ENCODE assay signal across 8 cellular contexts in genomic region chr11:133928628-133929059, GRCh38. TPM values are rescaled to one million over a fixed set of nuclear protein-coding genes. Genes with fewer than 3 reads are reported as not detected.
DNase-seq lines count a peak whose midpoint lies in the region; ATAC-seq and TF ChIP-seq lines count a peak whose summit lies in the region.

No MANE protein-coding gene starts in this region.

- no peaks in the 10 kb centered on the region for H3K4me1 Mint-ChIP-seq in Caco-2 (ENCODE audit: low read depth, unreplicated experiment)
- peaks cover 7% of the 10 kb centered on the region for H3K4me1 Mint-ChIP-seq in WTC11

- 52% methylated on average over 4 of the region's 5 CpGs for WGBS in esophagus muscularis mucosa
- 14 to 28% methylated on average over 2 to 4 of the region's 5 CpGs for WGBS in esophagus squamous epithelium, 2 donors

- DNase-seq in Caco-2: no peak
- DNase-seq in HUDEP-2 (lab: John Stamatoyannopoulos, UW; ENCODE audit: unreplicated experiment in 76 of 76): peak in 53 of 76 experiments; percentile 4 to 65 (median 35)
- peak; percentile 24 for DNase-seq in WTC11 (ENCODE audit: low spot score)
- no peak for DNase-seq in esophagus muscularis mucosa (ENCODE audit: extremely low spot score)
- DNase-seq in esophagus squamous epithelium (lab: John Stamatoyannopoulos, UW): no peak
- no peak for DNase-seq in G401 (ENCODE audit: low spot score)

- H3K27me3 ChIP-seq in Caco-2 (replicated peaks; ENCODE audit: control insufficient read depth, insufficient read depth, low read length) (no peaks in the 10 kb centered on the region), esophagus muscularis mucosa (peaks cover 0 to 4% (median 0%) of the 10 kb centered on the region in 4 donors), esophagus squamous epithelium (no peaks in the 10 kb centered on the region)

- TF ChIP-seq EP300 in esophagus muscularis mucosa (IDR thresholded peaks at IDR 0.05): no peak

- no peaks in the 10 kb centered on the region for H3K9me3 ChIP-seq in Caco-2
- no peaks in the 10 kb centered on the region for H3K9me3 ChIP-seq in esophagus muscularis mucosa
- no peaks in the 10 kb centered on the region for H3K9me3 ChIP-seq in esophagus squamous epithelium

- H3K27ac ChIP-seq in esophagus muscularis mucosa (replicated peaks in 1 of 4) (peak overlapping the region; percentile 66 to 77 (median 70)), esophagus squamous epithelium (no peak overlapping the region)

- BruUV-seq in Caco-2 (replicated peaks; lab: Mats Ljungman, UMichigan): no TSS peak

- intact Hi-C loops in Caco-2 (cut with micrococcal nuclease; ENCODE audit: unreplicated experiment) (no loop called here), esophagus muscularis mucosa (cut with DNase I) (loop anchor here (2.0 to 5.0 kb wide), 2 partner anchors 116 to 204 kb away; no protein-coding TSS in a partner anchor), esophagus squamous epithelium (cut with DNase I) (loop anchor here (5.0 kb wide), 1 partner anchor 119 kb away; no protein-coding TSS in a partner anchor)

- H3K4me3 Mint-ChIP-seq in Caco-2 (ENCODE audit: unreplicated experiment) (peak overlapping the region; percentile 70), WTC11 (no peak overlapping the region)

- TF ChIP-seq POLR2A in esophagus muscularis mucosa (IDR thresholded peaks at IDR 0.05; ENCODE audit: low read depth) (no peak), esophagus squamous epithelium (IDR thresholded peaks at IDR 0.05) (no peak)

- H3K4me1 ChIP-seq in Caco-2 (no peaks in the 10 kb centered on the region), esophagus muscularis mucosa (peaks cover 14 to 54% (median 47%) of the 10 kb centered on the region in 4 donors), esophagus squamous epithelium (peaks cover 12 to 21% (median 13%) of the 10 kb centered on the region in 3 donors)

- H3K27me3 Mint-ChIP-seq in Caco-2 (ENCODE audit: insufficient read depth, unreplicated experiment): no peaks in the 10 kb centered on the region
- no peaks in the 10 kb centered on the region for H3K27me3 Mint-ChIP-seq in WTC11 (ENCODE audit: low read depth)

- ATAC-seq in WTC11 (peak; percentile 20), HG03175 (IDR thresholded peaks at IDR 0.05; ENCODE audit: unreplicated experiment) (no peak), GM19467 (IDR thresholded peaks at IDR 0.05; ENCODE audit: unreplicated experiment) (no peak)

- H3K36me3 Mint-ChIP-seq in Caco-2 (ENCODE audit: insufficient read depth, unreplicated experiment): no peaks in the 10 kb centered on the region
- peaks cover 32% of the 10 kb centered on the region for H3K36me3 Mint-ChIP-seq in WTC11

- H3K27ac Mint-ChIP-seq in Caco-2 (ENCODE audit: unreplicated experiment) (no peak overlapping the region), WTC11 (no peak overlapping the region)

- in situ Hi-C loops in G401 (cut with HindIII; ENCODE audit: low sequenced_read_pairs): no loop called here

- H3K4me3 ChIP-seq in Caco-2 (ENCODE audit: low read depth, low read length): peak overlapping the region; percentile 34
- H3K4me3 ChIP-seq in esophagus muscularis mucosa: no peak overlapping the region
- peak overlapping the region in 1 of 4 donors; percentile 45 for H3K4me3 ChIP-seq in esophagus squamous epithelium

- H3K9me3 Mint-ChIP-seq in Caco-2 (ENCODE audit: unreplicated experiment) (no peaks in the 10 kb centered on the region), WTC11 (no peaks in the 10 kb centered on the region)

- no peaks in the 10 kb centered on the region for H3K36me3 ChIP-seq in Caco-2 (ENCODE audit: control insufficient read depth, insufficient read depth, low read length)
- peaks cover 23 to 64% (median 60%) of the 10 kb centered on the region in 4 donors for H3K36me3 ChIP-seq in esophagus muscularis mucosa
- peaks cover 0 to 26% (median 4%) of the 10 kb centered on the region in 3 donors for H3K36me3 ChIP-seq in esophagus squamous epithelium

- TF ChIP-seq CTCF in Caco-2 (IDR thresholded peaks at IDR 0.05; ENCODE audit: insufficient read depth in 1 of 2, low read depth in 1 of 2, low read length in 1 of 2, severe bottlenecking in 1 of 2, unreplicated experiment in 1 of 2) (no peak), WTC11 (IDR thresholded peaks at IDR 0.05) (no peak), esophagus muscularis mucosa (IDR thresholded peaks at IDR 0.05) (no peak), esophagus squamous epithelium (IDR thresholded peaks at IDR 0.05) (no peak)

- CTCF ChIA-PET in Caco-2 (lab: Charles Lee): interaction anchor here (1.0 to 2.0 kb wide), 9 partner anchors 12 to 236 kb away, joined by 3 to 51 read pairs (median 5); no protein-coding TSS in a partner anchor
- CTCF ChIA-PET in WTC11 (lab: Charles Lee): interaction anchor here (0.6 to 2.7 kb wide), 23 partner anchors 10 to 193 kb away, joined by 3 to 37 read pairs (median 9); partner anchors contain the start of gene IGSF9B

- POLR2A ChIA-PET in Caco-2 (lab: Charles Lee) (no interaction called here), WTC11 (lab: Charles Lee) (interaction anchor here (1.1 kb wide), 1 partner anchor 125 kb away, joined by 3 read pairs; no protein-coding TSS in a partner anchor)

TF ChIP-seq in WTC11, 78 proteins besides CTCF, POLR2A, EP300 and RAD21 (continues in another document):
- TF ChIP-seq, protein P1, sequence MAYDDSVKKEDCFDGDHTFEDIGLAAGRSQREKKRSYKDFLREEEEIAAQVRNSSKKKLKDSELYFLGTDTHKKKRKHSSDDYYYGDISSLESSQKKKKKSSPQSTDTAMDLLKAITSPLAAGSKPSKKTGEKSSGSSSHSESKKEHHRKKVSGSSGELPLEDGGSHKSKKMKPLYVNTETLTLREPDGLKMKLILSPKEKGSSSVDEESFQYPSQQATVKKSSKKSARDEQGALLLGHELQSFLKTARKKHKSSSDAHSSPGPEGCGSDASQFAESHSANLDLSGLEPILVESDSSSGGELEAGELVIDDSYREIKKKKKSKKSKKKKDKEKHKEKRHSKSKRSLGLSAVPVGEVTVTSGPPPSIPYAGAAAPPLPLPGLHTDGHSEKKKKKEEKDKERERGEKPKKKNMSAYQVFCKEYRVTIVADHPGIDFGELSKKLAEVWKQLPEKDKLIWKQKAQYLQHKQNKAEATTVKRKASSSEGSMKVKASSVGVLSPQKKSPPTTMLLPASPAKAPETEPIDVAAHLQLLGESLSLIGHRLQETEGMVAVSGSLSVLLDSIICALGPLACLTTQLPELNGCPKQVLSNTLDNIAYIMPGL (CRISPR knock-in tag; IDR thresholded peaks at IDR 0.05): no peak
- TF ChIP-seq ZNF416 (CRISPR knock-in tag; IDR thresholded peaks at IDR 0.05): no peak
- no peak for TF ChIP-seq RELA (CRISPR knock-in tag; IDR thresholded peaks at IDR 0.05; ENCODE audit: borderline replicate concordance)
- TF ChIP-seq E2F4 (CRISPR knock-in tag; IDR thresholded peaks at IDR 0.05; ENCODE audit: borderline replicate concordance, low read depth): no peak
- no peak for TF ChIP-seq OVOL2 (CRISPR knock-in tag; IDR thresholded peaks at IDR 0.05; ENCODE audit: borderline replicate concordance)
- TF ChIP-seq SP1 (CRISPR knock-in tag; conservative IDR thresholded peaks at IDR 0.05): no peak
- no peak for TF ChIP-seq ZBTB43 (CRISPR knock-in tag; IDR thresholded peaks at IDR 0.05)
- TF ChIP-seq TP53 (CRISPR knock-in tag; IDR thresholded peaks at IDR 0.05): no peak

RNA-seq across cellular contexts. Expression of gene IGSF9B, which starts 28.1 kb away (rescaled TPM):
- 4.2 and 4.3 TPM in 2 replicates for total RNA-seq in Caco-2 (2022)
- total RNA-seq in WTC11 (2021): 52.7 to 57.1 TPM (median 55.2 TPM) in 3 replicates
- 100 to 1,000 TPM in 1 of 4 donors, 10 to 100 TPM in 3; 21.7 to 130 (median 58.6) TPM for total RNA-seq in esophagus muscularis mucosa
- total RNA-seq in esophagus squamous epithelium: 1 to 10 TPM; 1.1 to 4.8 (median 1.8) TPM
- total RNA-seq in G401 (2014; rRNA removed; shearing (Covaris generic)): 0.51 and 0.74 TPM in 2 replicates

Comparison
In these comparisons a context has a peak if more than half of its experiments do, and no peak if none do; other contexts are left out.
1. DNase-seq: peak in HUDEP-2 (53 of 76) and WTC11 (single experiment); none in Caco-2 (0 of 2), esophagus muscularis mucosa (single experiment), esophagus squamous epithelium (single experiment) and G401 (single experiment).
2. H3K27ac ChIP-seq: peak in esophagus muscularis mucosa (4 of 4); none in esophagus squamous epithelium (0 of 4).